In genomic region chr1:111424281-111424680, GRCh38 we compare ENCODE assay signal across 25 cellular contexts.
"Had no signal": no experiment of that assay in that cellular context is flagged by ENCODE, and none has a peak within 500 bp of the region (broad histone marks: within the 10 kb centered on the region; RNA-seq: fewer than 3 reads in every experiment).

No MANE protein-coding gene starts in this region.

- H3K4me1 ChIP-seq: gastrocnemius medialis had no signal

- H3K27ac Mint-ChIP-seq: activated B cell treated with CpG ODN at 0.5 μM for 24 hours; activated CD8-positive, alpha-beta T cell treated with anti-CD3 and anti-CD28 coated beads for 36 hours; activated naive CD8-positive, alpha-beta T cell; activated T-helper 17 cell treated with anti-CD3 and anti-CD28 coated beads, Interleukin-2, amount 50 U/mL, for 72 hours had no signal

- H3K9me3 Mint-ChIP-seq: activated B cell treated with CpG ODN at 0.5 μM for 24 hours; activated CD8-positive, alpha-beta T cell treated with anti-CD3 and anti-CD28 coated beads for 36 hours; activated T-cell treated with anti-CD3 and anti-CD28 coated beads, Interleukin-2, amount 50 U/mL, for 4 hours; activated T-helper 17 cell treated with anti-CD3 and anti-CD28 coated beads, Interleukin-2, amount 50 U/mL, for 72 hours had no signal

- H3K9me3 ChIP-seq: gastrocnemius medialis had no signal

- H3K4me3 ChIP-seq: gastrocnemius medialis had no signal

- H3K27ac ChIP-seq: brain microvascular endothelial cell, epithelial cell of prostate, foreskin keratinocyte, gastrocnemius medialis, WERI-Rb-1 had no signal

- H3K4me3 Mint-ChIP-seq: activated B cell treated with CpG ODN at 0.5 μM for 24 hours; activated CD8-positive, alpha-beta T cell treated with anti-CD3 and anti-CD28 coated beads for 36 hours; activated naive CD8-positive, alpha-beta T cell; activated T-cell treated with anti-CD3 and anti-CD28 coated beads, Interleukin-2, amount 50 U/mL, for 4 hours; activated T-helper 17 cell treated with anti-CD3 and anti-CD28 coated beads, Interleukin-2, amount 50 U/mL, for 72 hours had no signal

- H3K4me1 Mint-ChIP-seq: activated B cell treated with CpG ODN at 0.5 μM for 24 hours; activated T-helper 17 cell treated with anti-CD3 and anti-CD28 coated beads, Interleukin-2, amount 50 U/mL, for 72 hours had no signal

- H3K27me3 ChIP-seq: brain microvascular endothelial cell, foreskin keratinocyte, gastrocnemius medialis had no signal

- H3K36me3 ChIP-seq: brain microvascular endothelial cell, gastrocnemius medialis, WERI-Rb-1 had no signal

- H3K27me3 Mint-ChIP-seq: activated CD8-positive, alpha-beta T cell treated with anti-CD3 and anti-CD28 coated beads for 36 hours; activated naive CD8-positive, alpha-beta T cell; activated T-helper 17 cell treated with anti-CD3 and anti-CD28 coated beads, Interleukin-2, amount 50 U/mL, for 72 hours had no signal

- DNase-seq: activated B cell treated with CpG ODN at 0.5 μM for 24 hours; activated CD4-positive, alpha-beta T cell treated with anti-CD3 and anti-CD28 coated beads for 48 hours; activated CD4-positive, alpha-beta T cell treated with anti-CD3 and anti-CD28 coated beads, Interleukin-2, amount 50 U/mL, for 1 hour; activated CD4-positive, alpha-beta T cell treated with anti-CD3 and anti-CD28 coated beads, Interleukin-2, amount 50 U/mL, for 48 hours; activated CD8-positive, alpha-beta memory T cell treated with anti-CD3 and anti-CD28 coated beads for 24 hours; activated CD8-positive, alpha-beta T cell treated with anti-CD3 and anti-CD28 coated beads for 36 hours; activated effector memory CD4-positive, alpha-beta T cell treated with Interleukin-2 at 50 U/mL for 16 hours; activated gamma-delta T cell treated with Interleukin-2 at 50 U/mL for 16 hours; activated naive CD4-positive, alpha-beta T cell treated with anti-CD3 and anti-CD28 coated beads, Interleukin-2, amount 50 U/mL, for 16 hours; activated naive CD4-positive, alpha-beta T cell treated with Interleukin-2 at 50 U/mL for 16 hours; activated T-cell treated with anti-CD3 and anti-CD28 coated beads, Interleukin-2, amount 50 U/mL, for 4 hours; amniotic stem cell; anterior cingulate cortex; brain microvascular endothelial cell; cortex of kidney; dermis blood vessel endothelial cell; effector CD8-positive, alpha-beta T cell; foreskin keratinocyte; gastrocnemius medialis; glutamatergic neuron; T-helper 2 cell; WERI-Rb-1 had no signal
